In the genomic region with DNA sequence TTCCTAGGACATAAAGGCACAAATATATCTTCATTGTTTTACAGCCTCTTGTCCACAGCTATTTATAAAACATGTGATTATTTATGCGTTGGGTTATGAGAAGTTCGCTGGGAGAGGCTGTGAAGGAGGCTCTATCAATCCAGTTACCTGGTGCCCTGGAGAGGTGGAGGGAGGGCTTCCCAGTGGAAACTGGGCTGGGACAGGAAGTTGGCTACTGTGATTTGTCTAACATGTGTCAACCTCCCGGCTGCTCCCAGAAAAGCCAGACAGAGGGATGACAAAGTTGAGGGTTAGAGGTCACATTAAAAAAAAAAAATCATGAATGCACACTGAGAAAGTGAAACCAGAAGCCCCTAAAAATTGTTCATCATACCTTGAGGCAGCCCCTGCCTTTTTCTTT, we compare ENCODE assay signal across 8 cellular contexts.
DNase-seq lines count a peak whose midpoint lies in the region; ATAC-seq and TF ChIP-seq lines count a peak whose summit lies in the region.

No MANE protein-coding gene starts in this region.

- 18 to 28% (median 25%) methylated on average over 3 of the region's 3 CpGs for WGBS in psoas muscle, 3 donors

- peaks cover 8% of the 10 kb centered on the region for H3K4me1 ChIP-seq in CD4-positive, alpha-beta memory T cell (ENCODE audit: insufficient read depth, low read length)
- peaks cover 8% of the 10 kb centered on the region for H3K4me1 ChIP-seq in psoas muscle

- H3K36me3 ChIP-seq in CD4-positive, alpha-beta memory T cell (ENCODE audit: insufficient read depth, low read length), result no peaks in the 10 kb centered on the region
- H3K36me3 ChIP-seq in SK-N-MC (ENCODE audit: insufficient read depth, low read length) (no peaks in the 10 kb centered on the region), psoas muscle (ENCODE audit: insufficient read depth in 1 of 2, low read depth in 1 of 2) (no peaks in the 10 kb centered on the region)

- POLR2A ChIA-PET in CD4-positive, alpha-beta memory T cell (lab: Charles Lee; ENCODE audit: partially characterized antibody), result no interaction called here

- H3K9ac ChIP-seq in SK-N-MC (ENCODE audit: insufficient read length), result peak overlapping the region; percentile 67

- H3K27ac Mint-ChIP-seq in CD4-positive, alpha-beta memory T cell, result no peak overlapping the region
- H3K27ac Mint-ChIP-seq in osteocyte (ENCODE audit: unreplicated experiment), result no peak overlapping the region

- H3K4me3 Mint-ChIP-seq in CD4-positive, alpha-beta memory T cell, result peak overlapping the region; percentile 36 to 80 (median 64)
- no peak overlapping the region for H3K4me3 Mint-ChIP-seq in osteocyte (ENCODE audit: unreplicated experiment)

- no peaks in the 10 kb centered on the region for H3K9me3 Mint-ChIP-seq in CD4-positive, alpha-beta memory T cell
- H3K9me3 Mint-ChIP-seq in osteocyte (ENCODE audit: unreplicated experiment), result no peaks in the 10 kb centered on the region

- H3K4me3 ChIP-seq in CD4-positive, alpha-beta memory T cell (ENCODE audit: low read length in 2 of 2), result no peak overlapping the region
- H3K4me3 ChIP-seq in SK-N-MC, result peak overlapping the region; percentile 73
- H3K4me3 ChIP-seq in psoas muscle, result peak overlapping the region; percentile 78

- ATAC-seq in psoas muscle (peak in 2 of 4 donors; percentile 32 to 43), HG03135 (IDR thresholded peaks at IDR 0.05; ENCODE audit: unreplicated experiment) (no peak)

- H3K36me3 Mint-ChIP-seq in CD4-positive, alpha-beta memory T cell, result no peaks in the 10 kb centered on the region
- H3K36me3 Mint-ChIP-seq in osteocyte (ENCODE audit: unreplicated experiment), result no peaks in the 10 kb centered on the region

- intact Hi-C loops in CD4-positive, alpha-beta memory T cell (cut with micrococcal nuclease), result no loop called here
- intact Hi-C loops in cardiac septum (cut with DNase I), result no loop called here
- intact Hi-C loops in psoas muscle (cut with DNase I), result no loop called here

- CTCF ChIA-PET in CD4-positive, alpha-beta memory T cell (lab: Charles Lee; ENCODE audit: partially characterized antibody), result no interaction called here

- no peaks in the 10 kb centered on the region for H3K9me3 ChIP-seq in CD4-positive, alpha-beta memory T cell (ENCODE audit: control insufficient read depth in 1 of 2, low read length in 2 of 2)
- no peaks in the 10 kb centered on the region for H3K9me3 ChIP-seq in SK-N-MC (ENCODE audit: low read depth, low read length)
- H3K9me3 ChIP-seq in psoas muscle, result no peaks in the 10 kb centered on the region

- H3K27me3 Mint-ChIP-seq in CD4-positive, alpha-beta memory T cell, result peaks cover 8 to 12% of the 10 kb centered on the region in 2 donors
- H3K27me3 Mint-ChIP-seq in osteocyte (ENCODE audit: unreplicated experiment), result no peaks in the 10 kb centered on the region

- H3K27ac ChIP-seq in CD4-positive, alpha-beta memory T cell (ENCODE audit: low read depth, low read length), result no peak overlapping the region
- H3K27ac ChIP-seq in SK-N-MC (peak overlapping the region; percentile 71), psoas muscle (no peak overlapping the region)

- no peaks in the 10 kb centered on the region for H3K27me3 ChIP-seq in CD4-positive, alpha-beta memory T cell (ENCODE audit: insufficient read depth, low read length)
- H3K27me3 ChIP-seq in psoas muscle (ENCODE audit: insufficient read depth in 3 of 3, low read length in 2 of 3), result peaks cover 0 to 1% (median 0%) of the 10 kb centered on the region in 3 donors

- no peak for TF ChIP-seq CTCF in psoas muscle (IDR thresholded peaks at IDR 0.05)
- no peak for TF ChIP-seq CTCF in osteocyte (IDR thresholded peaks at IDR 0.05)

- no peak for DNase-seq in CD4-positive, alpha-beta memory T cell
- DNase-seq in SK-N-MC (ENCODE audit: low read depth, low spot score) (no peak), cardiac septum (ENCODE audit: low spot score) (peak; percentile 58), psoas muscle (no peak), NCI-H2227 (lab: John Stamatoyannopoulos, UW; ENCODE audit: unreplicated experiment) (no peak), HK-2 (ENCODE audit: unreplicated experiment) (no peak), osteocyte (ENCODE audit: extremely low spot score, unreplicated experiment) (no peak)

- peaks cover 0 to 10% (median 6%) of the 10 kb centered on the region in 4 donors for H3K4me1 Mint-ChIP-seq in CD4-positive, alpha-beta memory T cell
- H3K4me1 Mint-ChIP-seq in osteocyte (ENCODE audit: unreplicated experiment), result no peaks in the 10 kb centered on the region

Comparison
In these comparisons a context has a peak if more than half of its experiments do, and no peak if none do; other contexts are left out.
1. H3K4me3 ChIP-seq: peak in SK-N-MC (single experiment) and psoas muscle (single experiment); none in CD4-positive, alpha-beta memory T cell (0 of 2).